ENCODE assay signal across 19 cellular contexts in the genomic region with DNA sequence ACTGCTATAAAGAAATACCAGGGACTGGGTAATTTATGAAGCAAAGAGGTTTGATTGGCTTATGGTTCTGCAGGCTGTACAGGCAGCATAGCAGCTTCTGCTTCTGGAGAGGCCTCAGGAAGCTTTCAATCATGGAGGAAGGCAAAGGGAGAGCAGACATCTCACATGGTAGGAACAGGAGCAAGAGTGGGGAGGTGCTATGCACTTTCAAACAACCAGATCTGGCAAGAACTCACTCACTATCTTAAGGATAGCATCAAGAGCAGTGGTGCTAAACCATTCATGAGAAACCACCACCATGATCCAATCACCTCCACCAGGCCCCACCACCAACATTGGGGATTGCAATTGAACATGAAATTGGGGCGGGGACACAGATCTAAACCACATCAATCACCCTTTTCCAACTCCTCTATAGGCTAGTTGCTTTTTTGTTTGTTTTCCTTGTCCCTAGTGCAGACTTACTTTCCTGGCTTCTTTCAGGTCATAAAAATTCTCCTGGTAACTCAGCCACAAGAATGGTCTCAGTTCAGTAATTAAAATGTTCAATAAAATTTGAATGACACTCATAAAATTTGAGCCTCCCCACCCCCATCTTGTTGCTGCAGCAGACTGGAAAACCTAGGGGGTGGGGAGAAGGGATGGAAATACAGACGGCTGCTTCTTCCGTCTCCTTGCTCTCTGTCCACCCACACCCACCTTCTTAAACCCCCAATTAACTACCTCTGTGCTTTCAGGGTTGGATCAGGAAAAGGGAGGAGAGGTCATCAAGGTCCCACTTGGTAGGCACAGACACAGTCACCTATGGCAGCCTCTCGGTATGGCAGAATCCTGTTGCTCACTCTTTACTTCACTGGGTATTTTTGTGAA. TPM values are rescaled to one million over a fixed set of nuclear protein-coding genes. Genes with fewer than 3 reads are reported as not detected.
A peak's percentile ranks its signal among the peaks of the same experiment; 100 is the strongest.
DNase-seq lines count a peak whose midpoint lies in the region; ATAC-seq, FAIRE-seq and TF ChIP-seq lines count a peak whose summit lies in the region.
"Had no signal": no experiment of that assay in that cellular context is flagged by ENCODE, and none has a peak within 500 bp of the region (broad histone marks: within the 10 kb centered on the region; RNA-seq: fewer than 3 reads in every experiment).

No MANE protein-coding gene starts in this region.

- peaks cover 3% of the 10 kb centered on the region for H3K27me3 Mint-ChIP-seq in GM23338 (ENCODE audit: insufficient read depth, low read depth, poor library complexity)

- H2AFZ ChIP-seq in GM23338 (peak overlapping the region; percentile 32; the same call in 1 of the 2 replicates), K562 (ENCODE audit: low read depth, low read length) (peak overlapping the region; percentile 19; the same call in 1 of the 2 replicates)

- no peaks in the 10 kb centered on the region for H3F3A ChIP-seq in GM23338 (replicated peaks; ENCODE audit: low read depth)

- H3K9me3 Mint-ChIP-seq in GM23338: no peaks in the 10 kb centered on the region

- no peaks in the 10 kb centered on the region for H3K9me3 ChIP-seq in K562 (replicated peaks; ENCODE audit: control insufficient read depth, insufficient read depth, low read depth, low read length)
- no peaks in the 10 kb centered on the region for H3K9me3 ChIP-seq in mucosa of descending colon
- H3K9me3 ChIP-seq: BLaER1 treated with 17β-estradiol and CSF1 and Interleukin-3, amounts not matched to agents 10 nM and 100 nM; HAP-1 had no signal

- POLR2A ChIA-PET in K562 (lab: Yijun Ruan, JAX): interaction anchor here (1.6 kb wide), 1 partner anchor 15 kb away, joined by 3 read pairs; no protein-coding TSS in a partner anchor

- 47% methylated on average over 4 of the region's 4 CpGs for WGBS in K562 (ENCODE audit: insufficient coverage, low coverage, missing lambda C conversion rate)

- no peak for ATAC-seq in GM23338
- no peak for ATAC-seq in K562
- peak; percentile 91 for ATAC-seq in mucosa of descending colon
- ATAC-seq in GM18520 (IDR thresholded peaks at IDR 0.05; ENCODE audit: unreplicated experiment): no peak
- ATAC-seq in GM19035 (IDR thresholded peaks at IDR 0.05; ENCODE audit: unreplicated experiment): no peak

- H4K20me1 ChIP-seq in GM23338 (replicated peaks; ENCODE audit: insufficient read depth) (no peaks in the 10 kb centered on the region), K562 (replicated peaks; ENCODE audit: control insufficient read depth, insufficient read depth, low read length) (no peaks in the 10 kb centered on the region)
- H4K20me1 ChIP-seq: BLaER1 treated with 17β-estradiol and CSF1 and Interleukin-3, amounts not matched to agents 10 nM and 100 nM had no signal

- BruUV-seq in K562 (replicated peaks; lab: Mats Ljungman, UMichigan): no TSS peak

- H3K4me3 ChIP-seq in GM23338: no peak overlapping the region
- H3K4me3 ChIP-seq in LNCaP clone FGC (ENCODE audit: low read depth, low read length): no peak overlapping the region
- H3K4me3 ChIP-seq in K562: no peak overlapping the region
- no peak overlapping the region for H3K4me3 ChIP-seq in mucosa of descending colon
- H3K4me3 ChIP-seq: BLaER1 treated with 17β-estradiol and CSF1 and Interleukin-3, amounts not matched to agents 10 nM and 100 nM; HAP-1 had no signal

- no peak overlapping the region for H3K4me2 ChIP-seq in GM23338
- H3K4me2 ChIP-seq in K562 (ENCODE audit: insufficient read depth, low read length): no peak overlapping the region
- H3K4me2 ChIP-seq: BLaER1 treated with 17β-estradiol and CSF1 and Interleukin-3, amounts not matched to agents 10 nM and 100 nM had no signal

- no peaks in the 10 kb centered on the region for H3K4me1 ChIP-seq in GM23338 (ENCODE audit: insufficient read depth)
- no peaks in the 10 kb centered on the region; a peak in 2 of 5 replicates for H3K4me1 ChIP-seq in K562 (replicated peaks in 1 of 2; ENCODE audit: control insufficient read depth in 2 of 2, insufficient read depth in 2 of 2, low read length in 2 of 2)
- H3K4me1 ChIP-seq in mucosa of descending colon (ENCODE audit: low read depth): peaks cover 12% of the 10 kb centered on the region
- H3K4me1 ChIP-seq: HAP-1 had no signal

- TF ChIP-seq CTCF in GM23338 (conservative IDR thresholded peaks at IDR 0.05; ENCODE audit: low read depth in 2 of 2) (no peak), LNCaP clone FGC (IDR thresholded peaks at IDR 0.05; ENCODE audit: control insufficient read depth, extremely low read depth, insufficient read depth) (no peak), K562 (IDR thresholded peaks at IDR 0.05 in 2 of 3, conservative IDR thresholded peaks at IDR 0.05 in 1 of 3; ENCODE audit: insufficient read depth in 2 of 3, low read depth in 1 of 3, low read length in 3 of 3) (no peak), mucosa of descending colon (IDR thresholded peaks at IDR 0.05) (no peak)

- H3K27ac ChIP-seq in GM23338 (ENCODE audit: low read depth): no peak overlapping the region
- H3K27ac ChIP-seq in K562 (ENCODE audit: extremely low read depth, low read depth, low read length): no peak overlapping the region
- H3K27ac ChIP-seq: BLaER1 treated with 17β-estradiol and CSF1 and Interleukin-3, amounts not matched to agents 10 nM and 100 nM had no signal

- intact Hi-C loops in K562 (cut with micrococcal nuclease) (no loop called here), mucosa of descending colon (cut with DNase I, micrococcal nuclease) (no loop called here)

- H3K27ac Mint-ChIP-seq in GM23338: no peak overlapping the region

- TF ChIP-seq EP300 in K562 (IDR thresholded peaks at IDR 0.05; ENCODE audit: low read length): no peak

- H3K36me3 Mint-ChIP-seq in GM23338 (ENCODE audit: low read depth): no peaks in the 10 kb centered on the region

- no peak overlapping the region for H3K4me3 Mint-ChIP-seq in GM23338
- H3K4me3 Mint-ChIP-seq: CD4-positive, CD25-positive, alpha-beta regulatory T cell had no signal

- H3K79me2 ChIP-seq in GM23338 (replicated peaks; ENCODE audit: insufficient read depth): no peaks in the 10 kb centered on the region
- H3K79me2 ChIP-seq in K562 (ENCODE audit: control insufficient read depth, insufficient read depth, low read length): no peaks in the 10 kb centered on the region

- in situ Hi-C loops in K562 (cut with MboI): loop anchor here (25.0 kb wide), 1 partner anchor 646 kb away; no protein-coding TSS in a partner anchor

- CTCF ChIA-PET in K562 (lab: Yijun Ruan, JAX; ENCODE audit: low intra/inter-chr PET ratio): no interaction called here

- no peaks in the 10 kb centered on the region for H3K4me1 Mint-ChIP-seq in GM23338

- FAIRE-seq in K562 (lab: Jason Lieb, UNC): no peak
- FAIRE-seq: GM12891, GM19239, H1 had no signal

- DNase-seq in GM23338 (ENCODE audit: low spot score) (no peak), LNCaP clone FGC (ENCODE audit: low read depth) (peak; percentile 36), K562 (ENCODE audit: extremely low read depth in 1 of 4, low spot score in 3 of 4) (no peak), mucosa of descending colon (peak in 2 of 3 donors; percentile 33 to 83), NOMO-1 (lab: John Stamatoyannopoulos, UW; ENCODE audit: unreplicated experiment in 2 of 2) (no peak), UCSD-AML1 (lab: John Stamatoyannopoulos, UW; ENCODE audit: unreplicated experiment) (no peak)
- DNase-seq: 8988T; AML-193; Calu3; CD4-positive, CD25-positive, alpha-beta regulatory T cell; DMS 273 treated with DMSO at 0.1 percent for 48 hours; DMS79 had no signal

- H3K36me3 ChIP-seq in GM23338 (ENCODE audit: insufficient read depth): no peaks in the 10 kb centered on the region
- H3K36me3 ChIP-seq in K562 (ENCODE audit: control insufficient read depth, insufficient read depth, low read length): no peaks in the 10 kb centered on the region
- H3K36me3 ChIP-seq in mucosa of descending colon (ENCODE audit: low read depth): no peaks in the 10 kb centered on the region
- H3K36me3 ChIP-seq: BLaER1 treated with 17β-estradiol and CSF1 and Interleukin-3, amounts not matched to agents 10 nM and 100 nM; HAP-1 had no signal

- H3K9me1 ChIP-seq in K562 (ENCODE audit: control insufficient read depth, insufficient read depth, low read length): no peaks in the 10 kb centered on the region

- H3K9me2 ChIP-seq in GM23338 (ENCODE audit: insufficient read depth): no peaks in the 10 kb centered on the region

- no peaks in the 10 kb centered on the region for H3K27me3 ChIP-seq in GM23338 (ENCODE audit: insufficient read depth)
- H3K27me3 ChIP-seq in K562 (ENCODE audit: control insufficient read depth in 2 of 2, insufficient read depth in 2 of 2, low read length in 2 of 2): no peaks in the 10 kb centered on the region
- H3K27me3 ChIP-seq: BLaER1 treated with 17β-estradiol and CSF1 and Interleukin-3, amounts not matched to agents 10 nM and 100 nM had no signal

- no peak for TF ChIP-seq POLR2A in K562 (conservative IDR thresholded peaks at IDR 0.05)

- H3K9ac ChIP-seq in K562 (ENCODE audit: insufficient read depth in 1 of 2, low read depth in 2 of 2, low read length in 2 of 2): no peak overlapping the region
- H3K9ac ChIP-seq: BLaER1 treated with 17β-estradiol and CSF1 and Interleukin-3, amounts not matched to agents 10 nM and 100 nM had no signal

- TF ChIP-seq RAD21 in K562 (CRISPR knock-in tag; conservative IDR thresholded peaks at IDR 0.05 in 1 of 2, IDR thresholded peaks at IDR 0.05 in 1 of 2): no peak

TF ChIP-seq in K562, 482 proteins besides CTCF, POLR2A, EP300 and RAD21 (continues in another document):
- TF ChIP-seq ZNF79 (CRISPR knock-in tag; IDR thresholded peaks at IDR 0.05; ENCODE audit: low read depth) (no peak), KLF10 (CRISPR knock-in tag; IDR thresholded peaks at IDR 0.05) (no peak)

RNA-seq across cellular contexts. Expression of gene TIPARP, which starts 16.3 kb away (rescaled TPM):
- total RNA-seq in GM23338 (2014; rRNA removed; shearing (Covaris generic)): 6.9 and 10.2 TPM in 2 replicates
- polyA plus RNA-seq in GM23338 (2016; fragmentation: Nextera tagmentation; extraction: Ambion mirVana): 2.8 and 4.5 TPM in 2 replicates
- 28.7 and 54.2 TPM in 2 replicates for total RNA-seq in K562 (2011; cell fraction: chromatin; rRNA removed; ENCODE audit: low replicate concordance)
- 10.3 and 12.6 TPM in 2 replicates for total RNA-seq in K562 (2011; cell fraction: nucleolus; rRNA removed)
- total RNA-seq in K562 (2011; cell fraction: nucleoplasm; rRNA removed): 17.4 and 19.8 TPM in 2 replicates
- total RNA-seq in K562 (2014; rRNA removed): 15.1 and 15.8 TPM in 2 replicates
- 23.6 and 27.5 TPM in 2 replicates for total RNA-seq in K562 (2014; rRNA removed; fragmentation: Illumina TruSeq; extraction: Trizol)
- total RNA-seq in K562 (2015; rRNA removed; fragmentation: Illumina TruSeq; extraction: Trizol): 29.4 TPM in 2 replicates
- 14.6 and 16.1 TPM in 2 replicates for total RNA-seq in K562 (2021)
- polyA plus RNA-seq in K562 (2011; rRNA removed): 11.9 and 12.2 TPM in 2 replicates
- polyA plus RNA-seq in K562 (2011; cell fraction: cytosol; rRNA removed): 3.2 and 4.4 TPM in 2 replicates
- polyA plus RNA-seq in K562 (2011; cell fraction: nucleus; rRNA removed): 9.7 and 13.4 TPM in 2 replicates
- polyA plus RNA-seq in K562 (2012): 15.9 and 21.4 TPM in 2 replicates
- polyA plus RNA-seq in K562 (2014; fragmentation: Illumina TruSeq; extraction: Trizol): 18.3 and 20.4 TPM in 2 replicates
- polyA plus RNA-seq in K562 (2014; fragmentation: Nextera tagmentation; extraction: Ambion mirVana): 1 to 10 TPM; 2.4 to 3.5 TPM
- 8.3 and 9.8 TPM in 2 replicates for polyA plus RNA-seq in K562 (2014; rRNA removed)
- 16.7 and 20.8 TPM in 2 replicates for polyA minus RNA-seq in K562 (2011; rRNA and poly(A)+ RNA removed)
- 9.1 and 11.1 TPM in 2 replicates for polyA minus RNA-seq in K562 (2011; cell fraction: cytosol; rRNA and poly(A)+ RNA removed)
- polyA minus RNA-seq in K562 (2011; cell fraction: nucleus; rRNA and poly(A)+ RNA removed): 17.1 and 47.2 TPM in 2 replicates
- 10 to 100 TPM; 26.4 to 28.6 (median 26.7) TPM for total RNA-seq in mucosa of descending colon

Comparison
In these comparisons a context has a peak if more than half of its experiments do, and no peak if none do; other contexts are left out.
1. DNase-seq: peak in LNCaP clone FGC (single experiment) and mucosa of descending colon (2 of 3); none in GM23338 (single experiment), K562 (0 of 4), NOMO-1 (0 of 2) and UCSD-AML1 (single experiment).